In the genomic region with DNA sequence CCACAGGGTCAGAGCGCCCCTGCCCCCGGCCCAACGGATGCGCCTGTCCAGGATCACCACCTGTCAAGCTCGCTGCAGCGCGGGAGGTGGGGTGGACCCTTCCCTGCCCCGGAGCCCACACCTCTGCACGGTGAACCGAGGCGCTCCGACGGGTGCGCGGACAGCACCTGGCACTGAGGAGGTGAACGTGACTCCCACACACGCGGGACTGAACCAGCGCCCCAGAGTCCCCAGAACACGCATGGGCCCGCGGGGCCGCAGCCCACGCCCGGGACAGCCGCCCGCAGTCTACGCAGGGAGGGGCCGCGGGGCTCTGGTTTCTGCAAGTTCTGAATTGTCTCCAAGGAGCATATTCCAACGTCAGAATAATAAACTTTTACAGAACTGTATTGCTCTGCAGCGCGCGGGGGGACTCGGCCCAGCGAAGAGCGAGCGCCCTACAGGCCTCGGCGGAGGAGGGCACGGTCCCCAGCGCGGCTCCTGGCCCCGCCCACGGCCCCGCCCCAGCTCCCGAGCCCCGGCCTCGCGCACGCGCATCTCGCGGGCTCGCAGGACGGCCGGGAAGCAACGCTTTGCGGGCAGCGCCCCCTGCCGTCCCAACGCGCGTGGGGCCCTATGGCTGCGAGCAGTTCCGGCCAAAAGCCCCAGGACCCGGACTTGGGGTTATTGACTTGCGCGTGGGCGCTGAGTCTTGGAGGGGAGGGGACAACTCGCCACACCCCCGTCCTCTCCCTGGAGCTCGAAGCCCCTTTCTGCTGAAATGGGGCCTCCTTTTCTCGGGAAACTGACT, we compare ENCODE assay signal across 8 cellular contexts. TPM values are rescaled to one million over a fixed set of nuclear protein-coding genes. Genes with fewer than 3 reads are reported as not detected.
DNase-seq lines count a peak whose midpoint lies in the region; ATAC-seq and TF ChIP-seq lines count a peak whose summit lies in the region.

No MANE protein-coding gene starts in this region.

- ATAC-seq in HG03354 (IDR thresholded peaks at IDR 0.05; ENCODE audit: poor library complexity, severe bottlenecking, unreplicated experiment), result peak; percentile 76
- ATAC-seq in activated CD8-positive, alpha-beta memory T cell treated with anti-CD3 and anti-CD28 coated beads, Interleukin-2, amount 10 ng/mL, durations not matched to agents 7 days and 5 days, result peak; percentile 99
- peak; percentile 97 for ATAC-seq in effector memory CD8-positive, alpha-beta T cell (replicated peaks)

- H3K4me3 ChIP-seq in BJ (ENCODE audit: low read depth, low read length), result peak overlapping the region; percentile 28
- H3K4me3 ChIP-seq in mesenchymal stem cell (ENCODE audit: insufficient read depth in 1 of 2, low read depth in 1 of 2, low read length in 2 of 2), result peak overlapping the region; percentile 41 to 69

- H3K4me1 Mint-ChIP-seq in activated CD8-positive, alpha-beta memory T cell treated with anti-CD3 and anti-CD28 coated beads, Interleukin-2, amount 10 ng/mL, durations not matched to agents 7 days and 5 days, result no peaks in the 10 kb centered on the region
- H3K4me1 Mint-ChIP-seq in effector memory CD8-positive, alpha-beta T cell (ENCODE audit: low read depth in 2 of 2), result peaks cover 0 to 2% of the 10 kb centered on the region in 2 donors

- CTCF ChIA-PET in BJ (lab: Yijun Ruan, JAX), result interaction anchor here (0.6 to 15.8 kb wide), 52 partner anchors 8 to 816 kb away, joined by 3 to 316 read pairs (median 4); a partner anchor contains a TSS
- CTCF ChIA-PET in activated CD8-positive, alpha-beta memory T cell treated with anti-CD3 and anti-CD28 coated beads, Interleukin-2, amount 10 ng/mL, durations not matched to agents 7 days and 5 days (lab: Charles Lee), result interaction anchor here (0.6 to 5.8 kb wide), 50 partner anchors 8 to 807 kb away, joined by 3 to 146 read pairs (median 4); a partner anchor contains a TSS

- H3K4me2 ChIP-seq in mesenchymal stem cell (ENCODE audit: low read length, poor library complexity, severe bottlenecking), result peak overlapping the region; percentile 82

- H2BK5ac ChIP-seq in mesenchymal stem cell (ENCODE audit: low read depth, low read length, poor library complexity, severe bottlenecking), result no peak overlapping the region

- no peak overlapping the region for H3K27ac ChIP-seq in mesenchymal stem cell (ENCODE audit: low read length, poor library complexity, severe bottlenecking)

- peak overlapping the region; percentile 74 to 98 for H3K4ac ChIP-seq in mesenchymal stem cell (ENCODE audit: low read depth in 1 of 2, low read length in 2 of 2)

- no peak overlapping the region for H3K27ac Mint-ChIP-seq in activated CD8-positive, alpha-beta memory T cell treated with anti-CD3 and anti-CD28 coated beads, Interleukin-2, amount 10 ng/mL, durations not matched to agents 7 days and 5 days
- H3K27ac Mint-ChIP-seq in effector memory CD8-positive, alpha-beta T cell, result no peak overlapping the region

- H4K91ac ChIP-seq in mesenchymal stem cell (ENCODE audit: low read length), result peak overlapping the region; percentile 98

- peak overlapping the region; percentile 82 for H2BK120ac ChIP-seq in mesenchymal stem cell (ENCODE audit: low read depth, low read length)

- peak overlapping the region in 1 of 2 experiments; percentile 93 for H3K14ac ChIP-seq in mesenchymal stem cell (ENCODE audit: low read length in 2 of 2)

- no peaks in the 10 kb centered on the region for H3K79me1 ChIP-seq in mesenchymal stem cell (replicated peaks; ENCODE audit: low read length, poor library complexity, severe bottlenecking)

- H3K27me3 Mint-ChIP-seq in activated CD8-positive, alpha-beta memory T cell treated with anti-CD3 and anti-CD28 coated beads, Interleukin-2, amount 10 ng/mL, durations not matched to agents 7 days and 5 days, result no peaks in the 10 kb centered on the region
- H3K27me3 Mint-ChIP-seq in effector memory CD8-positive, alpha-beta T cell, result peaks cover 8 to 14% of the 10 kb centered on the region in 2 donors

- POLR2A ChIA-PET in BJ (lab: Charles Lee), result interaction anchor here (0.6 kb wide), 1 partner anchor 30 kb away, joined by 3 read pairs; no protein-coding TSS in a partner anchor

- WGBS in mesenchymal stem cell, result 13% methylated on average over 56 of the region's 74 CpGs

- H3K23ac ChIP-seq in mesenchymal stem cell (ENCODE audit: low read length in 2 of 2), result no peak overlapping the region

- H3K9me3 ChIP-seq in mesenchymal stem cell (ENCODE audit: control insufficient read depth, low read length), result no peaks in the 10 kb centered on the region

- H3K36me3 Mint-ChIP-seq in activated CD8-positive, alpha-beta memory T cell treated with anti-CD3 and anti-CD28 coated beads, Interleukin-2, amount 10 ng/mL, durations not matched to agents 7 days and 5 days, result no peaks in the 10 kb centered on the region
- H3K36me3 Mint-ChIP-seq in effector memory CD8-positive, alpha-beta T cell (ENCODE audit: insufficient read depth), result no peaks in the 10 kb centered on the region

- H3K27me3 ChIP-seq in BJ (ENCODE audit: control insufficient read depth, insufficient read depth, low read length), result 0 out of 2 replicates have a peak, but pooled peaks cover 1% of the 10 kb centered on the region
- peaks cover 0 to 15% of the 10 kb centered on the region in 2 experiments for H3K27me3 ChIP-seq in mesenchymal stem cell (ENCODE audit: control insufficient read depth in 1 of 2, insufficient read depth in 1 of 2, low read length in 2 of 2)

- H2BK12ac ChIP-seq in mesenchymal stem cell (ENCODE audit: low read length in 2 of 2), result peak overlapping the region in 1 of 2 experiments; percentile 80

- peak overlapping the region; percentile 72 for H2AFZ ChIP-seq in mesenchymal stem cell (ENCODE audit: low read depth, low read length)

- H3K36me3 ChIP-seq in BJ (ENCODE audit: control insufficient read depth, insufficient read depth, low read length), result no peaks in the 10 kb centered on the region
- H3K36me3 ChIP-seq in mesenchymal stem cell (ENCODE audit: control insufficient read depth in 1 of 2, insufficient read depth in 2 of 2, low read depth in 1 of 2, low read length in 2 of 2), result no peaks in the 10 kb centered on the region

- peaks cover 18% of the 10 kb centered on the region for H3K4me1 ChIP-seq in mesenchymal stem cell (ENCODE audit: control insufficient read depth, insufficient read depth, low read depth, low read length)

- peak overlapping the region; percentile 86 for H2BK15ac ChIP-seq in mesenchymal stem cell (ENCODE audit: low read depth, poor library complexity, severe bottlenecking)

- DNase-seq in BJ (ENCODE audit: low read depth) (no peak), GM19238 (ENCODE audit: insufficient read length, low spot score) (peak; percentile 96), NCI-H748 treated with DMSO at 0.1 percent for 48 hours (lab: John Stamatoyannopoulos, UW) (peak; percentile 21), mesenchymal stem cell (peak; percentile 77)
- DNase-seq in activated CD8-positive, alpha-beta memory T cell treated with anti-CD3 and anti-CD28 coated beads, Interleukin-2, amount 10 ng/mL, durations not matched to agents 7 days and 5 days, result peak; percentile 91
- DNase-seq in effector memory CD8-positive, alpha-beta T cell, result peak; percentile 90 to 94 (median 91)
- DNase-seq in stimulated activated CD4-positive, alpha-beta T cell treated with anti-CD3 and anti-CD28 coated beads, TNF-alpha, amount 100 ng/mL, for 4 hours (ENCODE audit: low read depth in 3 of 3), result peak; percentile 84 to 95 (median 88)

- H3K18ac ChIP-seq in mesenchymal stem cell (ENCODE audit: low read depth in 1 of 2, low read length in 2 of 2), result peak overlapping the region; percentile 85 to 94

- H3K9ac ChIP-seq in mesenchymal stem cell (ENCODE audit: low read length), result peak overlapping the region; percentile 81

- peak overlapping the region; percentile 92 for H4K8ac ChIP-seq in mesenchymal stem cell (ENCODE audit: low read length)

- H2AK5ac ChIP-seq in mesenchymal stem cell (ENCODE audit: low read length, severe bottlenecking), result no peak overlapping the region

- TF ChIP-seq CTCF in BJ (IDR thresholded peaks at IDR 0.05; ENCODE audit: insufficient read depth, low read depth, low read length), result peak; percentile 86

- no peak overlapping the region for H3K4me3 Mint-ChIP-seq in activated CD8-positive, alpha-beta memory T cell treated with anti-CD3 and anti-CD28 coated beads, Interleukin-2, amount 10 ng/mL, durations not matched to agents 7 days and 5 days
- H3K4me3 Mint-ChIP-seq in effector memory CD8-positive, alpha-beta T cell, result peak overlapping the region; percentile 57 to 60

- peaks cover 2% of the 10 kb centered on the region for H3K9me3 Mint-ChIP-seq in activated CD8-positive, alpha-beta memory T cell treated with anti-CD3 and anti-CD28 coated beads, Interleukin-2, amount 10 ng/mL, durations not matched to agents 7 days and 5 days (ENCODE audit: low read depth)
- H3K9me3 Mint-ChIP-seq in effector memory CD8-positive, alpha-beta T cell, result no peaks in the 10 kb centered on the region

RNA-seq across cellular contexts. Expression of a gene that starts 29.7 kb away (rescaled TPM):
- 112 and 179 TPM in 2 replicates for polyA plus RNA-seq in BJ (2011; rRNA removed)
- polyA minus RNA-seq in BJ (2011; rRNA and poly(A)+ RNA removed), result 46.1 and 60.1 TPM in 2 replicates
- total RNA-seq in activated CD8-positive, alpha-beta memory T cell treated with anti-CD3 and anti-CD28 coated beads, Interleukin-2, amount 10 ng/mL, durations not matched to agents 7 days and 5 days, result 10 to 100 TPM; 18.7 to 32.3 TPM
- 96.7 TPM for polyA plus RNA-seq in mesenchymal stem cell (2013, experiment 1 of 2)
- 101 TPM for polyA plus RNA-seq in mesenchymal stem cell (2013, experiment 2 of 2)
